In the genomic region with DNA sequence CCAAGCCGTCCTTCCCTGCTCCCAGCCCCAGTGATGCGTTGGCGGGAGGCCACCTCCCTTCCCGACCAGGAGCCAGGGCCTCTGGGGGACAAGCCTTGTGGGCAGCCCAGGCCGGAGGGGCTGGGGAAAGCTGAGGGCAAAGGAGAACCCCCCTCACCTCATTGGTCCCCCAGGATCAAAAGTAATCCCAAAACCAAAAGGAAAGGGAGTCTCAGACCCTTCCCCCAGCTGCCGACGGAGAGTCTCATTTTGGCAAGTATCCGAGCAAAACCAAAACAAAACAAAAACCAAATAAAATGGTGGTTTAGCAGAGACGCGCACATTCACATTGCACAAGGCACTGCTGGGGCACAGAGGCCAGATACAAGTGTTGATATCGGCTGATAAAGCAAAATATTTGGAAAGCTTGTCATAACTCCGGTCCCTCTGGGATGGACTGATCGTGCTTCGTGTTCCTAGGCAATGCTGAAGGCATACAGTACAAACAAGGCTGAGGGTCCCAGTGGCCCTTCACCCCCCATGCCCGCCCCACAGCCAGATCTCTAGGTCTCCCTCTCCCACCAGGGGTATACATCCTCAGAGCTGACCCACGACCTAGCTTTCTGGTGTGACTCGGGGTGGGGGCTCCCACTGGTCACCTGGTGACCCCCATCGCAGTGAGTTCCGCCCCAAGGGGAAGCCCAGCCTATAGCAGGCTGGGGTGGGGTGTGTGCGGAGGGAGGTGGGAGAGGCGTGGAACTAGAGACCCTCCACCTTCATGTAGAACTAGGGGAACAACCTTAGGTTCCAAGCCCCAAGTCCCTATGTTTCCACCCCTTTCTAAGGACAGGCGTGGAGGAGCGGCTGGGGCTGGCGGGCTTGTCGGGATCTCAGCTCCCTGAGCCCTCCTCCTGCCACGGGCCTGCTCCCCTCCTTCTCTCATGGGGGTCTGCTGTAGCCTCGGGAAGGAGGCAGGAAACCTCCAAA, we compare ENCODE assay signal across 10 cellular contexts. TPM values are rescaled to one million over a fixed set of nuclear protein-coding genes. Genes with fewer than 3 reads are reported as not detected.
DNase-seq lines count a peak whose midpoint lies in the region; ATAC-seq and TF ChIP-seq lines count a peak whose summit lies in the region.
"Had no signal": no experiment of that assay in that cellular context is flagged by ENCODE, and none has a peak within 500 bp of the region (broad histone marks: within the 10 kb centered on the region; RNA-seq: fewer than 3 reads in every experiment).

No MANE protein-coding gene starts in this region.

- peak overlapping the region; percentile 85 for H3K4me3 Mint-ChIP-seq in Caco-2 (ENCODE audit: unreplicated experiment)
- H3K4me3 Mint-ChIP-seq in T-cell = peak overlapping the region; percentile 31 to 65 (median 51)

- H3K9me3 Mint-ChIP-seq in Caco-2 (ENCODE audit: unreplicated experiment) (no peaks in the 10 kb centered on the region), T-cell (no peaks in the 10 kb centered on the region)

- H3K4me1 Mint-ChIP-seq in Caco-2 (ENCODE audit: low read depth, unreplicated experiment) (peaks cover 43% of the 10 kb centered on the region), T-cell (peaks cover 0 to 7% (median 3%) of the 10 kb centered on the region in 3 donors)

- no peaks in the 10 kb centered on the region for H3K27me3 Mint-ChIP-seq in Caco-2 (ENCODE audit: insufficient read depth, unreplicated experiment)
- peaks cover 25 to 44% of the 10 kb centered on the region in 2 donors for H3K27me3 Mint-ChIP-seq in T-cell

- H3K36me3 ChIP-seq in Caco-2 (ENCODE audit: control insufficient read depth, insufficient read depth, low read length) = peaks cover 3% of the 10 kb centered on the region
- H3K36me3 ChIP-seq in iPS-15b (ENCODE audit: control insufficient read depth, insufficient read depth, low read length) = no peaks in the 10 kb centered on the region
- H3K36me3 ChIP-seq in rectal smooth muscle tissue (ENCODE audit: control insufficient read depth, insufficient read depth, low read length) = no peaks in the 10 kb centered on the region

- H3K9ac ChIP-seq in iPS-15b (ENCODE audit: low read depth, low read length) (no peak overlapping the region), rectal smooth muscle tissue (ENCODE audit: low read length) (no peak overlapping the region)

- H3K27me3 ChIP-seq in Caco-2 (replicated peaks; ENCODE audit: control insufficient read depth, insufficient read depth, low read length) (no peaks in the 10 kb centered on the region), iPS-15b (ENCODE audit: control insufficient read depth, insufficient read depth, low read length) (peaks cover 41% of the 10 kb centered on the region), rectal smooth muscle tissue (ENCODE audit: control insufficient read depth, insufficient read depth, low read length) (peaks cover 6% of the 10 kb centered on the region)

- BruUV-seq in Caco-2 (replicated peaks; lab: Mats Ljungman, UMichigan) = TSS peak; percentile 56

- H3K27ac ChIP-seq in rectal smooth muscle tissue (ENCODE audit: low read depth, low read length) = no peak overlapping the region

- ATAC-seq in T-cell (replicated peaks in 1 of 4) (no peak), HG02798 (IDR thresholded peaks at IDR 0.05; ENCODE audit: poor library complexity, unreplicated experiment) (no peak), HG03039 (IDR thresholded peaks at IDR 0.05; ENCODE audit: unreplicated experiment) (no peak), HG02973 (IDR thresholded peaks at IDR 0.05; ENCODE audit: unreplicated experiment) (no peak)

- intact Hi-C loops in Caco-2 (cut with micrococcal nuclease; ENCODE audit: unreplicated experiment) = loop anchor here (5.0 kb wide), 1 partner anchor 123 kb away; no protein-coding TSS in a partner anchor

- H3K9me3 ChIP-seq in Caco-2 = no peaks in the 10 kb centered on the region
- no peaks in the 10 kb centered on the region for H3K9me3 ChIP-seq in iPS-15b (ENCODE audit: control insufficient read depth, insufficient read depth, low read length)

- peaks cover 53% of the 10 kb centered on the region for H3K4me1 ChIP-seq in Caco-2
- no peaks in the 10 kb centered on the region for H3K4me1 ChIP-seq in iPS-15b (ENCODE audit: control insufficient read depth, insufficient read depth, low read length)
- peaks cover 3% of the 10 kb centered on the region for H3K4me1 ChIP-seq in rectal smooth muscle tissue (ENCODE audit: control insufficient read depth, insufficient read depth, low read length)

- DNase-seq in Caco-2 (no peak), T-cell (no peak), putamen (ENCODE audit: low spot score) (no peak)
- DNase-seq: EL, foreskin melanocyte had no signal

- H3K36me3 Mint-ChIP-seq in Caco-2 (ENCODE audit: insufficient read depth, unreplicated experiment) (peaks cover 42% of the 10 kb centered on the region), T-cell (no peaks in the 10 kb centered on the region)

- CTCF ChIA-PET in Caco-2 (lab: Charles Lee) (interaction anchor here (0.7 to 2.0 kb wide), 6 partner anchors 11 to 107 kb away, joined by 3 to 7 read pairs (median 4); no protein-coding TSS in a partner anchor), T-cell (lab: Charles Lee) (no interaction called here)

- POLR2A ChIA-PET in Caco-2 (lab: Charles Lee) = interaction anchor here (0.6 to 2.1 kb wide), 4 partner anchors 15 to 104 kb away, joined by 3 to 10 read pairs (median 3); a partner anchor contains a TSS
- POLR2A ChIA-PET in T-cell (lab: Charles Lee) = no interaction called here

- H3K27ac Mint-ChIP-seq in Caco-2 (ENCODE audit: unreplicated experiment) = peak overlapping the region; percentile 53
- no peak overlapping the region for H3K27ac Mint-ChIP-seq in T-cell

- TF ChIP-seq CTCF in Caco-2 (IDR thresholded peaks at IDR 0.05; ENCODE audit: insufficient read depth in 1 of 2, low read depth in 1 of 2, low read length in 1 of 2, severe bottlenecking in 1 of 2, unreplicated experiment in 1 of 2) = no peak

- peak overlapping the region; percentile 87 for H3K4me3 ChIP-seq in Caco-2 (ENCODE audit: low read depth, low read length)
- H3K4me3 ChIP-seq in iPS-15b (ENCODE audit: low read depth, low read length) = peak overlapping the region; percentile 45
- H3K4me3 ChIP-seq in rectal smooth muscle tissue (ENCODE audit: low read length) = peak overlapping the region; percentile 74

RNA-seq across cellular contexts. Expression of a gene that starts 2.0 kb away (rescaled TPM):
- total RNA-seq in Caco-2 (2022) (97.9 and 110 TPM in 2 replicates), T-cell (1 to 10 TPM; 1.1 to 2.1 (median 1.8) TPM)

Comparison
In these comparisons a context has a peak if more than half of its experiments do, and no peak if none do; other contexts are left out.
1. RNA of a gene that starts 2.0 kb away (total RNA-seq): 97.9 to 110 TPM in Caco-2; 1.1 to 2.1 TPM in T-cell; every median in the first group is over 10 times any median in the second.
2. Peak in every context shown above with its lines, with median percentiles within 50 percentile points of each other: H3K4me3 ChIP-seq.